ENCODE assay signal across 37 cellular contexts in genomic region chr1:222045236-222045635, GRCh38.
"Had no signal": no experiment of that assay in that cellular context is flagged by ENCODE, and none has a peak within 500 bp of the region (broad histone marks: within the 10 kb centered on the region; RNA-seq: fewer than 3 reads in every experiment).

No MANE protein-coding gene starts in this region.

- H3K9me3 Mint-ChIP-seq: activated B cell treated with CpG ODN at 0.5 μM for 24 hours; activated CD8-positive, alpha-beta T cell treated with anti-CD3 and anti-CD28 coated beads for 36 hours; activated naive CD4-positive, alpha-beta T cell treated with anti-CD3 and anti-CD28 coated beads for 36 hours; activated naive CD4-positive, alpha-beta T cell treated with anti-CD3 and anti-CD28 coated beads, Interleukin-2, amount 50 U/mL, for 24 hours; activated naive CD8-positive, alpha-beta T cell treated with anti-CD3 and anti-CD28 coated beads for 36 hours; activated naive CD8-positive, alpha-beta T cell treated with anti-CD3 and anti-CD28 coated beads, Interleukin-2, amount 50 U/mL, for 24 hours; activated T-helper 1 cell treated with anti-CD3 and anti-CD28 coated beads, Interleukin-12 subunit alpha, Interleukin-12 subunit beta, Interleukin-2, Interleukin-4 antibody, amounts not matched to agents 30 ng/mL and 10 ng/mL and 1 ng/mL, durations not matched to agents 14 hours and 24 hours and 36 hours; activated T-helper 2 cell treated with anti-CD3 and anti-CD28 coated beads, Interferon-gamma antibody, Interleukin-2, Interleukin-4, amounts not matched to agents 10 μg/mL and 5 μg/mL and 100 μg/mL, durations not matched to agents 14 hours and 24 hours and 36 hours; T-cell; T-helper 1 cell treated with Interleukin-12 subunit alpha and Interleukin-12 subunit beta and Interleukin-4 antibody, amounts not matched to agents 30 μg/mL and 1 μg/mL, for 36 hours; T-helper 2 cell treated with Interferon-gamma antibody and Interleukin-4, amounts not matched to agents 5 μg/mL and 100 μg/mL, for 36 hours had no signal

- ATAC-seq: activated CD4-positive, CD25-positive, alpha-beta regulatory T cell treated with anti-CD3 and anti-CD28 coated beads, Interleukin-2, amount 50 U/mL, for 24 hours; activated CD8-positive, alpha-beta T cell treated with anti-CD3 and anti-CD28 coated beads for 36 hours; activated naive CD8-positive, alpha-beta T cell treated with anti-CD3 and anti-CD28 coated beads, Interleukin-2, amount 50 U/mL, for 24 hours; T-cell had no signal

- H3K36me3 Mint-ChIP-seq: activated naive CD4-positive, alpha-beta T cell treated with anti-CD3 and anti-CD28 coated beads, Interleukin-2, amount 50 U/mL, for 24 hours; activated naive CD8-positive, alpha-beta T cell treated with anti-CD3 and anti-CD28 coated beads for 36 hours; brain; T-cell had no signal

- H3K4me1 ChIP-seq: breast epithelium, colonic mucosa had no signal

- H3K27me3 ChIP-seq: adrenal gland, breast epithelium, cardiac muscle cell, colonic mucosa, esophagus squamous epithelium had no signal

- FAIRE-seq: endometrium, endothelial cell of umbilical vein had no signal

- H3K27me3 Mint-ChIP-seq: activated B cell treated with CpG ODN at 0.5 μM for 24 hours; activated CD8-positive, alpha-beta T cell treated with anti-CD3 and anti-CD28 coated beads for 36 hours; activated naive CD4-positive, alpha-beta T cell treated with anti-CD3 and anti-CD28 coated beads, Interleukin-2, amount 50 U/mL, for 24 hours; activated naive CD8-positive, alpha-beta T cell treated with anti-CD3 and anti-CD28 coated beads for 36 hours; activated naive CD8-positive, alpha-beta T cell treated with anti-CD3 and anti-CD28 coated beads, Interleukin-2, amount 50 U/mL, for 24 hours; T-cell had no signal

- DNase-seq: activated B cell treated with CpG ODN at 0.5 μM for 24 hours; activated CD4-positive, alpha-beta T cell treated with anti-CD3 and anti-CD28 coated beads for 48 hours; activated CD4-positive, alpha-beta T cell treated with anti-CD3 and anti-CD28 coated beads, Interleukin-2, amount 50 U/mL, for 1 hour; activated CD4-positive, alpha-beta T cell treated with anti-CD3 and anti-CD28 coated beads, Interleukin-2, amount 50 U/mL, for 48 hours; activated CD8-positive, alpha-beta memory T cell treated with anti-CD3 and anti-CD28 coated beads for 24 hours; activated CD8-positive, alpha-beta T cell treated with anti-CD3 and anti-CD28 coated beads for 36 hours; activated effector memory CD4-positive, alpha-beta T cell treated with anti-CD3 and anti-CD28 coated beads, Interleukin-2, amount 50 U/mL, for 16 hours; activated naive CD4-positive, alpha-beta T cell treated with anti-CD3 and anti-CD28 coated beads for 36 hours; activated naive CD8-positive, alpha-beta T cell treated with anti-CD3 and anti-CD28 coated beads for 36 hours; activated naive CD8-positive, alpha-beta T cell treated with anti-CD3 and anti-CD28 coated beads, Interleukin-2, amount 50 U/mL, for 24 hours; activated T-cell treated with anti-CD3 and anti-CD28 coated beads, Interleukin-2, amount 50 U/mL, for 1 hour; activated T-cell treated with anti-CD3 and anti-CD28 coated beads, Interleukin-2, amount 50 U/mL, for 48 hours; adrenal gland; amygdala; aorta; central memory CD4-positive, alpha-beta T cell; cerebellar nuclear complex; colonic mucosa; effector CD8-positive, alpha-beta T cell; esophagus squamous epithelium; foreskin melanocyte; SW 1271; T-cell; T1000; WERI-Rb-1 had no signal

- H3K4me3 Mint-ChIP-seq: activated B cell treated with CpG ODN at 0.5 μM for 24 hours; activated CD8-positive, alpha-beta T cell treated with anti-CD3 and anti-CD28 coated beads for 36 hours; activated naive CD4-positive, alpha-beta T cell treated with anti-CD3 and anti-CD28 coated beads for 36 hours; activated naive CD4-positive, alpha-beta T cell treated with anti-CD3 and anti-CD28 coated beads, Interleukin-2, amount 50 U/mL, for 24 hours; activated naive CD8-positive, alpha-beta T cell treated with anti-CD3 and anti-CD28 coated beads for 36 hours; activated naive CD8-positive, alpha-beta T cell treated with anti-CD3 and anti-CD28 coated beads, Interleukin-2, amount 50 U/mL, for 24 hours; activated T-helper 1 cell treated with anti-CD3 and anti-CD28 coated beads, Interleukin-12 subunit alpha, Interleukin-12 subunit beta, Interleukin-2, Interleukin-4 antibody, amounts not matched to agents 30 ng/mL and 10 ng/mL and 1 ng/mL, durations not matched to agents 14 hours and 24 hours and 36 hours; brain; T-cell; T-helper 1 cell treated with Interleukin-12 subunit alpha and Interleukin-12 subunit beta and Interleukin-4 antibody, amounts not matched to agents 30 μg/mL and 1 μg/mL, for 36 hours; T-helper 2 cell treated with Interferon-gamma antibody and Interleukin-4, amounts not matched to agents 5 μg/mL and 100 μg/mL, for 36 hours had no signal

- H3K9me3 ChIP-seq: adrenal gland, breast epithelium, colonic mucosa, esophagus squamous epithelium had no signal

- H3K36me3 ChIP-seq: adrenal gland, breast epithelium, cardiac muscle cell, colonic mucosa, esophagus squamous epithelium, WERI-Rb-1 had no signal

- H3K27ac ChIP-seq: breast epithelium, cardiac muscle cell, epithelial cell of prostate, esophagus squamous epithelium, WERI-Rb-1 had no signal

- H3K4me3 ChIP-seq: adrenal gland, breast epithelium, cardiac muscle cell, colonic mucosa, esophagus squamous epithelium had no signal

- H3K27ac Mint-ChIP-seq: activated B cell treated with CpG ODN at 0.5 μM for 24 hours; activated CD8-positive, alpha-beta T cell treated with anti-CD3 and anti-CD28 coated beads for 36 hours; activated naive CD4-positive, alpha-beta T cell treated with anti-CD3 and anti-CD28 coated beads for 36 hours; activated naive CD8-positive, alpha-beta T cell treated with anti-CD3 and anti-CD28 coated beads for 36 hours; activated naive CD8-positive, alpha-beta T cell treated with anti-CD3 and anti-CD28 coated beads, Interleukin-2, amount 50 U/mL, for 24 hours; activated T-helper 1 cell treated with anti-CD3 and anti-CD28 coated beads, Interleukin-12 subunit alpha, Interleukin-12 subunit beta, Interleukin-2, Interleukin-4 antibody, amounts not matched to agents 30 ng/mL and 10 ng/mL and 1 ng/mL, durations not matched to agents 14 hours and 24 hours and 36 hours; activated T-helper 2 cell treated with anti-CD3 and anti-CD28 coated beads, Interferon-gamma antibody, Interleukin-2, Interleukin-4, amounts not matched to agents 10 μg/mL and 5 μg/mL and 100 μg/mL, durations not matched to agents 14 hours and 24 hours and 36 hours; T-cell; T-helper 1 cell treated with Interleukin-12 subunit alpha and Interleukin-12 subunit beta and Interleukin-4 antibody, amounts not matched to agents 30 μg/mL and 1 μg/mL, for 36 hours; T-helper 2 cell treated with Interferon-gamma antibody and Interleukin-4, amounts not matched to agents 5 μg/mL and 100 μg/mL, for 36 hours had no signal
